In genomic region chr22:45235851-45236342, GRCh38 we compare ENCODE assay signal across 12 cellular contexts. TPM values are rescaled to one million over a fixed set of nuclear protein-coding genes. Genes with fewer than 3 reads are reported as not detected.
DNase-seq lines count a peak whose midpoint lies in the region; ATAC-seq and TF ChIP-seq lines count a peak whose summit lies in the region.
"Had no signal": no experiment of that assay in that cellular context is flagged by ENCODE, and none has a peak within 500 bp of the region (broad histone marks: within the 10 kb centered on the region; RNA-seq: fewer than 3 reads in every experiment).

No MANE protein-coding gene starts in this region.

- H3K36me3 ChIP-seq in vagina (no peaks in the 10 kb centered on the region), BE2C (peaks cover 3% of the 10 kb centered on the region; the same call in 1 of the 2 replicates)

- no peaks in the 10 kb centered on the region for H3K27me3 Mint-ChIP-seq in activated naive CD8-positive, alpha-beta T cell
- H3K27me3 Mint-ChIP-seq in activated naive CD8-positive, alpha-beta T cell treated with anti-CD3 and anti-CD28 coated beads, Interleukin-2, amount 50 U/mL, for 24 hours = no peaks in the 10 kb centered on the region
- H3K27me3 Mint-ChIP-seq in activated naive CD8-positive, alpha-beta T cell treated with anti-CD3 and anti-CD28 coated beads for 36 hours = no peaks in the 10 kb centered on the region

- H3K27ac Mint-ChIP-seq in activated naive CD8-positive, alpha-beta T cell = no peak overlapping the region
- no peak overlapping the region for H3K27ac Mint-ChIP-seq in activated naive CD8-positive, alpha-beta T cell treated with anti-CD3 and anti-CD28 coated beads, Interleukin-2, amount 50 U/mL, for 24 hours
- peak overlapping the region; percentile 19 for H3K27ac Mint-ChIP-seq in activated naive CD8-positive, alpha-beta T cell treated with anti-CD3 and anti-CD28 coated beads for 36 hours

- no peak overlapping the region for H3K27ac ChIP-seq in vagina

- no peak for DNase-seq in activated naive CD8-positive, alpha-beta T cell treated with anti-CD3 and anti-CD28 coated beads, Interleukin-2, amount 50 U/mL, for 24 hours
- DNase-seq in activated naive CD8-positive, alpha-beta T cell treated with anti-CD3 and anti-CD28 coated beads for 36 hours = no peak
- no peak for DNase-seq in pons (ENCODE audit: low spot score)
- no peak for DNase-seq in vagina (ENCODE audit: extremely low spot score in 2 of 2)
- DNase-seq in BE2C = no peak
- DNase-seq: stimulated activated CD4-positive, alpha-beta T cell treated with anti-CD3 and anti-CD28 coated beads, Interleukin-4, amount 100 ng/mL, for 24 hours had no signal

- TF ChIP-seq POLR2A in vagina (IDR thresholded peaks at IDR 0.05) = no peak

- H3K27me3 ChIP-seq in vagina (no peaks in the 10 kb centered on the region), BE2C (no peaks in the 10 kb centered on the region)

- ATAC-seq in activated naive CD8-positive, alpha-beta T cell treated with anti-CD3 and anti-CD28 coated beads, Interleukin-2, amount 50 U/mL, for 24 hours = no peak
- peak; percentile 9 for ATAC-seq in HG03280 (IDR thresholded peaks at IDR 0.05; ENCODE audit: unreplicated experiment)
- no peak for ATAC-seq in GM18909 (IDR thresholded peaks at IDR 0.05; ENCODE audit: poor library complexity, unreplicated experiment)
- ATAC-seq: Panc1 had no signal

- H3K9me3 ChIP-seq in vagina (no peaks in the 10 kb centered on the region), BE2C (no peaks in the 10 kb centered on the region)

- peaks cover 2% of the 10 kb centered on the region for H3K36me3 Mint-ChIP-seq in activated naive CD8-positive, alpha-beta T cell
- H3K36me3 Mint-ChIP-seq in activated naive CD8-positive, alpha-beta T cell treated with anti-CD3 and anti-CD28 coated beads, Interleukin-2, amount 50 U/mL, for 24 hours (ENCODE audit: low read depth) = no peaks in the 10 kb centered on the region
- H3K36me3 Mint-ChIP-seq in activated naive CD8-positive, alpha-beta T cell treated with anti-CD3 and anti-CD28 coated beads for 36 hours = peaks cover 2% of the 10 kb centered on the region

- H3K4me3 ChIP-seq in vagina (no peak overlapping the region), BE2C (ENCODE audit: low read depth, low read length) (no peak overlapping the region)

- intact Hi-C loops in vagina (cut with DNase I) = no loop called here

- TF ChIP-seq CTCF in vagina (IDR thresholded peaks at IDR 0.05) (no peak), BE2C (IDR thresholded peaks at IDR 0.05; ENCODE audit: low read depth, low read length) (no peak)

- H3K4me1 Mint-ChIP-seq in activated naive CD8-positive, alpha-beta T cell (ENCODE audit: low read depth) = peaks cover 36% of the 10 kb centered on the region
- H3K4me1 Mint-ChIP-seq in activated naive CD8-positive, alpha-beta T cell treated with anti-CD3 and anti-CD28 coated beads, Interleukin-2, amount 50 U/mL, for 24 hours = peaks cover 45% of the 10 kb centered on the region
- H3K4me1 Mint-ChIP-seq in activated naive CD8-positive, alpha-beta T cell treated with anti-CD3 and anti-CD28 coated beads for 36 hours = peaks cover 30% of the 10 kb centered on the region

- H3K9me3 Mint-ChIP-seq in activated naive CD8-positive, alpha-beta T cell (ENCODE audit: low read depth) = no peaks in the 10 kb centered on the region
- H3K9me3 Mint-ChIP-seq in activated naive CD8-positive, alpha-beta T cell treated with anti-CD3 and anti-CD28 coated beads, Interleukin-2, amount 50 U/mL, for 24 hours = no peaks in the 10 kb centered on the region
- H3K9me3 Mint-ChIP-seq in activated naive CD8-positive, alpha-beta T cell treated with anti-CD3 and anti-CD28 coated beads for 36 hours = no peaks in the 10 kb centered on the region

- peak overlapping the region; percentile 46 for H3K4me3 Mint-ChIP-seq in activated naive CD8-positive, alpha-beta T cell
- H3K4me3 Mint-ChIP-seq in activated naive CD8-positive, alpha-beta T cell treated with anti-CD3 and anti-CD28 coated beads, Interleukin-2, amount 50 U/mL, for 24 hours = no peak overlapping the region
- H3K4me3 Mint-ChIP-seq in activated naive CD8-positive, alpha-beta T cell treated with anti-CD3 and anti-CD28 coated beads for 36 hours = peak overlapping the region; percentile 14

- H3K4me1 ChIP-seq in vagina = peaks cover 36% of the 10 kb centered on the region
- H3K4me1 ChIP-seq in BE2C = no peaks in the 10 kb centered on the region

RNA-seq across cellular contexts. Expression of gene KIAA0930, which starts 4.8 kb away (rescaled TPM):
- total RNA-seq in activated naive CD8-positive, alpha-beta T cell treated with anti-CD3 and anti-CD28 coated beads for 36 hours = 10 to 100 TPM; 28.0 to 28.6 TPM
- 42.5 TPM for total RNA-seq in vagina
- 77.2 TPM for polyA plus RNA-seq in BE2C (2012; ENCODE audit: insufficient read depth, insufficient read length, low read depth)

RNA-seq across cellular contexts. Expression of gene UPK3A, which starts 48.9 kb away (rescaled TPM):
- total RNA-seq in activated naive CD8-positive, alpha-beta T cell treated with anti-CD3 and anti-CD28 coated beads for 36 hours = not detected
- total RNA-seq in vagina = not detected
- not detected for polyA plus RNA-seq in BE2C (2012; ENCODE audit: insufficient read depth, insufficient read length, low read depth)
- total RNA-seq: LHCN-M2, osteocyte had no signal
